23 cellular contexts compared by ENCODE assay signal in the genomic region with DNA sequence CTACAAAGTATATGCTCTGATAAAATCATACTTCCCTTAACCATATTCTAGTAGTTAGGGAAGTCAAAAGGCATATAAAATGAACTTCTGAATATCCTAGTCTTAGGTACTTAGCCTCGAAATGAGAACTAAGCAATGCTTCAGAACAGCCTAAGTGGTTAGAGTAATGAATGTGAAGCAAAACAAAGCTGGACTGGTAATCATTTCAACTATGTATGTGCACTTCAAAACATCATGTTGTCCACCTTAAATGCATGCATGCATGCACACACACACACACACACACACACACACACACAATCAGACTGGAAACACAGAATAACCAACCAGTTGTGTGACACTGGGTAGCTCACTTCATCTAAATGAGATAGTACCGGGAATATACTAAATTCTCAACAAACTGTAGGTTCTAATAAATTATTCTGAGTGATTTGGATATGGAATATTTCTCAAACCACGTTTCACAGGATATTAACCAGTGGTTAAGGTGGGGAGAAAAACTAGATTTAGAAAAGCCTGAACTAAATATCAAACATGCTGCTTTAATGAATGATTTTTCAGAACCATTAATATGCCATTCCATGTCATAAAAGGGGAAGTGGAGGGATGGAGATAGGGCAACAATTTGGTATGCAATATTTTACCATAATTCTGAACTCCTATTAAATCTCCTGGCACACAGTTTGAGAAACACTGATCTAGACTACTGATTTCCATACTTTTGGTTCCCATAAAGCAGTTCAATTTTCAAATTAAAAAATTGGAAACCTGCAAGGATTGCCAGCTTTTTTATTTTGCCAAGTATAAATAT. TPM values are rescaled to one million over a fixed set of nuclear protein-coding genes. Genes with fewer than 3 reads are reported as not detected.
DNase-seq lines count a peak whose midpoint lies in the region; ATAC-seq, FAIRE-seq and TF ChIP-seq lines count a peak whose summit lies in the region.
"Had no signal": no experiment of that assay in that cellular context is flagged by ENCODE, and none has a peak within 500 bp of the region (broad histone marks: within the 10 kb centered on the region; RNA-seq: fewer than 3 reads in every experiment).

No MANE protein-coding gene starts in this region.

- no peaks in the 10 kb centered on the region for H3K9me3 Mint-ChIP-seq in chondrocyte (ENCODE audit: low read depth)
- no peaks in the 10 kb centered on the region for H3K9me3 Mint-ChIP-seq in natural killer cell treated with Interleukin-12 subunit alpha and Interleukin-12 subunit beta and Interleukin-15 and Interleukin-18, amount 100 ng/mL, for 72 hours

- ATAC-seq in natural killer cell treated with Interleukin-12 subunit alpha and Interleukin-12 subunit beta and Interleukin-15 and Interleukin-18, amount 100 ng/mL, for 72 hours = no peak
- ATAC-seq: activated CD8-positive, alpha-beta memory T cell treated with anti-CD3 and anti-CD28 coated beads, Interleukin-2, amount 10 ng/mL, durations not matched to agents 7 days and 5 days; activated naive CD4-positive, alpha-beta T cell treated with anti-CD3 and anti-CD28 coated beads, Interleukin-2, amount 50 U/mL, for 72 hours had no signal

- no peak for TF ChIP-seq POLR2A in GM12892 (IDR thresholded peaks at IDR 0.05; ENCODE audit: low read depth, low read length)

- DNase-seq in GM12892 (ENCODE audit: insufficient read length) = no peak
- DNase-seq in MV-4-11 (lab: John Stamatoyannopoulos, UW) = peak; percentile 10
- DNase-seq in chondrocyte (ENCODE audit: low spot score) = no peak
- peak; percentile 58 for DNase-seq in renal cortical epithelial cell (ENCODE audit: low read depth)
- DNase-seq in natural killer cell treated with Interleukin-12 subunit alpha and Interleukin-12 subunit beta and Interleukin-15 and Interleukin-18, amount 100 ng/mL, for 72 hours (ENCODE audit: low spot score) = no peak
- DNase-seq in hippocampal formation (lab: John Stamatoyannopoulos, UW) = no peak
- DNase-seq in activated CD4-positive, alpha-beta T cell treated with anti-CD3 and anti-CD28 coated beads, Interleukin-2, amount 50 U/mL, for 48 hours = no peak
- DNase-seq: activated CD4-positive, alpha-beta T cell treated with anti-CD3 and anti-CD28 coated beads for 48 hours; activated CD8-positive, alpha-beta memory T cell treated with anti-CD3 and anti-CD28 coated beads, Interleukin-2, amount 10 ng/mL, durations not matched to agents 7 days and 5 days; CD4-positive, CD25-positive, alpha-beta regulatory T cell; cerebellar nuclear complex; KG1; kidney; NCI-H187 treated with DMSO at 0.1 percent for 48 hours; NCI-H748 treated with DMSO at 0.1 percent for 48 hours; sigmoid colon; substantia nigra had no signal

- H3K27me3 Mint-ChIP-seq in chondrocyte (ENCODE audit: low read depth) = no peaks in the 10 kb centered on the region
- no peaks in the 10 kb centered on the region for H3K27me3 Mint-ChIP-seq in natural killer cell treated with Interleukin-12 subunit alpha and Interleukin-12 subunit beta and Interleukin-15 and Interleukin-18, amount 100 ng/mL, for 72 hours
- H3K27me3 Mint-ChIP-seq: activated CD8-positive, alpha-beta memory T cell treated with anti-CD3 and anti-CD28 coated beads, Interleukin-2, amount 10 ng/mL, durations not matched to agents 7 days and 5 days; CD4-positive, CD25-positive, alpha-beta regulatory T cell had no signal

- H3K36me3 Mint-ChIP-seq in chondrocyte (ENCODE audit: low read depth) = peaks cover 2% of the 10 kb centered on the region
- H3K36me3 Mint-ChIP-seq in natural killer cell treated with Interleukin-12 subunit alpha and Interleukin-12 subunit beta and Interleukin-15 and Interleukin-18, amount 100 ng/mL, for 72 hours = peaks cover 7% of the 10 kb centered on the region

- H3K4me3 Mint-ChIP-seq in chondrocyte (ENCODE audit: unreplicated experiment) = no peak overlapping the region
- H3K4me3 Mint-ChIP-seq in natural killer cell treated with Interleukin-12 subunit alpha and Interleukin-12 subunit beta and Interleukin-15 and Interleukin-18, amount 100 ng/mL, for 72 hours = no peak overlapping the region
- H3K4me3 Mint-ChIP-seq: activated CD8-positive, alpha-beta memory T cell treated with anti-CD3 and anti-CD28 coated beads, Interleukin-2, amount 10 ng/mL, durations not matched to agents 7 days and 5 days; activated T-helper 1 cell treated with anti-CD3 and anti-CD28 coated beads, Interleukin-12 subunit alpha, Interleukin-12 subunit beta, Interleukin-2, Interleukin-4 antibody, amounts not matched to agents 30 ng/mL and 10 ng/mL and 1 ng/mL, durations not matched to agents 14 hours and 24 hours and 36 hours; CD4-positive, CD25-positive, alpha-beta regulatory T cell had no signal

- no peak for TF ChIP-seq CTCF in chondrocyte (IDR thresholded peaks at IDR 0.05)

- FAIRE-seq in GM12892 (lab: Jason Lieb, UNC) = peak; percentile 46
- FAIRE-seq: frontal cortex, H1, urothelium cell line had no signal

- H3K4me1 Mint-ChIP-seq in chondrocyte (ENCODE audit: low read depth) = peaks cover 50% of the 10 kb centered on the region
- H3K4me1 Mint-ChIP-seq in natural killer cell treated with Interleukin-12 subunit alpha and Interleukin-12 subunit beta and Interleukin-15 and Interleukin-18, amount 100 ng/mL, for 72 hours (ENCODE audit: low read depth in 2 of 2) = peaks cover 55 to 56% of the 10 kb centered on the region in 2 donors

- H3K27ac Mint-ChIP-seq in chondrocyte (ENCODE audit: unreplicated experiment) = peak overlapping the region; percentile 85
- peak overlapping the region in 1 of 2 donors; percentile 54 for H3K27ac Mint-ChIP-seq in natural killer cell treated with Interleukin-12 subunit alpha and Interleukin-12 subunit beta and Interleukin-15 and Interleukin-18, amount 100 ng/mL, for 72 hours
- H3K27ac Mint-ChIP-seq: activated CD8-positive, alpha-beta memory T cell treated with anti-CD3 and anti-CD28 coated beads, Interleukin-2, amount 10 ng/mL, durations not matched to agents 7 days and 5 days; activated naive CD4-positive, alpha-beta T cell treated with anti-CD3 and anti-CD28 coated beads, Interleukin-2, amount 50 U/mL, for 72 hours; activated T-helper 1 cell treated with anti-CD3 and anti-CD28 coated beads, Interleukin-12 subunit alpha, Interleukin-12 subunit beta, Interleukin-2, Interleukin-4 antibody, amounts not matched to agents 30 ng/mL and 10 ng/mL and 1 ng/mL, durations not matched to agents 14 hours and 24 hours and 36 hours had no signal

RNA-seq across cellular contexts. Expression of gene RNF115, which starts 19.5 kb away (rescaled TPM):
- 9.7 TPM for polyA plus RNA-seq in GM12892 (2012; ENCODE audit: missing spikeins)
- total RNA-seq in chondrocyte (12.7 to 16.4 TPM (median 13.0 TPM) in 3 replicates), renal cortical epithelial cell (17.7 and 28.7 TPM in 2 replicates)
- 10 to 100 TPM; 22.9 to 36.0 TPM for total RNA-seq in natural killer cell treated with Interleukin-12 subunit alpha and Interleukin-12 subunit beta and Interleukin-15 and Interleukin-18, amount 100 ng/mL, for 72 hours

RNA-seq across cellular contexts. Expression of gene POLR3C, which starts 19.6 kb away (rescaled TPM):
- polyA plus RNA-seq in GM12892 (2012; ENCODE audit: missing spikeins) = 23.2 TPM
- total RNA-seq in chondrocyte = 28.3 to 31.3 TPM (median 30.7 TPM) in 3 replicates
- 43.1 and 48.8 TPM in 2 replicates for total RNA-seq in renal cortical epithelial cell
- 10 to 100 TPM; 51.4 to 87.4 TPM for total RNA-seq in natural killer cell treated with Interleukin-12 subunit alpha and Interleukin-12 subunit beta and Interleukin-15 and Interleukin-18, amount 100 ng/mL, for 72 hours

RNA-seq across cellular contexts. Expression of gene NUDT17, which starts 41.0 kb away (rescaled TPM):
- polyA plus RNA-seq in GM12892 (2012; ENCODE audit: missing spikeins) = 2.7 TPM
- total RNA-seq in chondrocyte (3.8 to 7.3 TPM (median 6.5 TPM) in 3 replicates), renal cortical epithelial cell (5.6 and 9.2 TPM in 2 replicates)
- 1 to 10 TPM; 4.8 to 5.6 TPM for total RNA-seq in natural killer cell treated with Interleukin-12 subunit alpha and Interleukin-12 subunit beta and Interleukin-15 and Interleukin-18, amount 100 ng/mL, for 72 hours
- total RNA-seq: ascending aorta had no signal

RNA-seq across cellular contexts. Expression of gene PIAS3, which starts 54.4 kb away (rescaled TPM):
- 9.8 TPM for polyA plus RNA-seq in GM12892 (2012; ENCODE audit: missing spikeins)
- total RNA-seq in chondrocyte (57.1 to 58.5 TPM (median 57.1 TPM) in 3 replicates), renal cortical epithelial cell (5.9 and 17.0 TPM in 2 replicates)
- 10 to 100 TPM; 24.3 to 31.1 TPM for total RNA-seq in natural killer cell treated with Interleukin-12 subunit alpha and Interleukin-12 subunit beta and Interleukin-15 and Interleukin-18, amount 100 ng/mL, for 72 hours

Comparison
In these comparisons a context has a peak if more than half of its experiments do, and no peak if none do; other contexts are left out.
1. DNase-seq: peak in MV-4-11 (single experiment) and renal cortical epithelial cell (single experiment); none in GM12892 (single experiment), chondrocyte (single experiment), natural killer cell treated with Interleukin-12 subunit alpha and Interleukin-12 subunit beta and Interleukin-15 and Interleukin-18, amount 100 ng/mL, for 72 hours (single experiment), hippocampal formation (0 of 2) and activated CD4-positive, alpha-beta T cell treated with anti-CD3 and anti-CD28 coated beads, Interleukin-2, amount 50 U/mL, for 48 hours (0 of 2).